14 cellular contexts compared by ENCODE assay signal in genomic region chr21:27803571-27803970, GRCh38.
DNase-seq lines count a peak whose midpoint lies in the region; FAIRE-seq and TF ChIP-seq lines count a peak whose summit lies in the region.
"Had no signal": no experiment of that assay in that cellular context is flagged by ENCODE, and none has a peak within 500 bp of the region (broad histone marks: within the 10 kb centered on the region; RNA-seq: fewer than 3 reads in every experiment).

No MANE protein-coding gene starts in this region.

- no peak for TF ChIP-seq CTCF in fibroblast of the aortic adventitia (IDR thresholded peaks at IDR 0.05; ENCODE audit: insufficient read depth, low read length)

- H3K4me2 ChIP-seq in GM23248 (ENCODE audit: unreplicated experiment) = no peak overlapping the region
- H3K4me2 ChIP-seq: BLaER1 had no signal

- no peaks in the 10 kb centered on the region for H3K36me3 ChIP-seq in GM23248 (ENCODE audit: low read depth)
- H3K36me3 ChIP-seq: BLaER1 had no signal

- no peak overlapping the region for H2AFZ ChIP-seq in GM23248

- H3F3A ChIP-seq in GM23248 (ENCODE audit: insufficient read depth) = no peaks in the 10 kb centered on the region

- H3K27me3 ChIP-seq in GM23248 (replicated peaks; ENCODE audit: insufficient read depth) = no peaks in the 10 kb centered on the region
- H3K27me3 ChIP-seq: BLaER1 had no signal

- no peaks in the 10 kb centered on the region for H3K9me3 ChIP-seq in GM23248 (ENCODE audit: low read depth)
- H3K9me3 ChIP-seq: BLaER1 had no signal

- no peak overlapping the region for H3K4me3 ChIP-seq in GM23248
- no peak overlapping the region for H3K4me3 ChIP-seq in fibroblast of the aortic adventitia (ENCODE audit: low read depth, low read length)
- H3K4me3 ChIP-seq: BLaER1, K562 had no signal

- no peak overlapping the region for H3K27ac ChIP-seq in GM23248
- H3K27ac ChIP-seq: 22Rv1, BLaER1 had no signal

- H4K20me1 ChIP-seq in GM23248 (ENCODE audit: insufficient read depth) = no peaks in the 10 kb centered on the region
- H4K20me1 ChIP-seq: BLaER1 had no signal

- peak; percentile 25 for FAIRE-seq in A204.1 (lab: Jason Lieb, UNC)
- peak; percentile 14 for FAIRE-seq in RCC 7860 (lab: Jason Lieb, UNC)
- no peak for FAIRE-seq in HTR-8/SVneo (lab: Jason Lieb, UNC)

- H3K4me1 ChIP-seq in GM23248 (ENCODE audit: insufficient read depth) = 0 out of 2 replicates have a peak, but pooled peaks cover 11% of the 10 kb centered on the region
- H3K4me1 ChIP-seq: BLaER1 had no signal

- peak; percentile 61 for DNase-seq in GM23248
- no peak for DNase-seq in RCC 7860 (ENCODE audit: low spot score)
- DNase-seq in fibroblast of the aortic adventitia (ENCODE audit: low read depth) = peak; percentile 22
- no peak for DNase-seq in HTR-8/SVneo (ENCODE audit: insufficient read length, low spot score)
- DNase-seq in NCI-H2107 (lab: John Stamatoyannopoulos, UW) = no peak
- DNase-seq in superior temporal gyrus (ENCODE audit: extremely low spot score) = no peak
- no peak for DNase-seq in germinal center (ENCODE audit: low spot score)
- DNase-seq: CD8-positive, alpha-beta T cell; GF-D8; GOT3 had no signal

- H3K79me2 ChIP-seq in GM23248 (ENCODE audit: insufficient read depth) = no peaks in the 10 kb centered on the region

- in situ Hi-C loops in GM23248 (cut with MboI) = no loop called here

- H3K9ac ChIP-seq in GM23248 = no peak overlapping the region
- H3K9ac ChIP-seq: BLaER1 had no signal

- WGBS in GM23248 (ENCODE audit: low coverage in 1 of 2, low lambda C conversion rate in 2 of 2, missing lambda C conversion rate in 2 of 2), 2 experiments = 86 to 89% methylated on average over 2 of the region's 2 CpGs

- H3K9me2 ChIP-seq in GM23248 (ENCODE audit: insufficient read depth) = no peaks in the 10 kb centered on the region

Comparison
In these comparisons a context has a peak if more than half of its experiments do, and no peak if none do; other contexts are left out.
1. DNase-seq: peak in GM23248 (single experiment) and fibroblast of the aortic adventitia (single experiment); none in RCC 7860 (single experiment), HTR-8/SVneo (single experiment), NCI-H2107 (single experiment), superior temporal gyrus (single experiment) and germinal center (single experiment).